Comparison of ENCODE assay signal across 14 cellular contexts in the genomic region with DNA sequence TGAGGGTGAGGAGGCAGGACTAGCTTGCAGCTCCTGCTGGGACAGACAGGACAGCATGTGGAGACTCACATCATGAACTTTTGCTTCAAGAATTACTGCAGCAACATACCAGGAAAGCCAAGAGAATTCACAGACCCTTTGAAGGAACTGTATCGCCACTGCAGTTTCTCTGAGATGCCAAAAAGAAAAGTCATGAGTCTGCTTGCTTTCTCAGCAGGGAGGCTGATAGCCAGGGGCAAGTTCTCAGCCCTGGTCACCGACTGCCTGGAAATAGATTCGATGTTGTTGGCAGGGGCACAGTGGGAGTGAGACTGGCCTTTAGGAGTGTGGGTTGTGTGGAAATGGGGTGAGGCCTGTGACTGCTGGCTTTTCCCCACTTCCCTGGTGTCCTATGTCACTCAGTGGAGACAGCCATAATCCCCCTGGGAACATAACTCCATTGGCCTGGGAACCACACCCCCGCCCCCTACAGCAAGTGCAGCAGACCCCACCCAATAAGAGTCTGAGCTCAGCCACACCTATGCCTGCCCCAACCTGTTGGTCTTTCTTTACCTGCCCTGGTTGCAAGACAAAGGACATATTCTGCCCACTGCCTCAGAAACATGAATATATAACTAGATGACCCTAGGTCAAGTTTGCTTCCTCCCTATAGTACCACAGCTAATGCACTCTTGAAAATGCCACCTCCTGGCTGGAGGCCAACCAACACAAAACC. TPM values are rescaled to one million over a fixed set of nuclear protein-coding genes. Genes with fewer than 3 reads are reported as not detected.
DNase-seq lines count a peak whose midpoint lies in the region; ATAC-seq and TF ChIP-seq lines count a peak whose summit lies in the region.
"Had no signal": no experiment of that assay in that cellular context is flagged by ENCODE, and none has a peak within 500 bp of the region (broad histone marks: within the 10 kb centered on the region; RNA-seq: fewer than 3 reads in every experiment).

No MANE protein-coding gene starts in this region.

- peaks cover 53% of the 10 kb centered on the region for H3K4me1 Mint-ChIP-seq in dendritic cell treated with granulocyte-macrophage colony-stimulating factor and Interleukin-4, amounts not matched to agents 40 ng/mL and 50 ng/mL, for 4 days (ENCODE audit: low read depth)

- 70% methylated on average over 4 of the region's 4 CpGs for WGBS in SK-N-SH (ENCODE audit: low lambda C conversion rate)
- 100% methylated on average over 2 to 4 of the region's 4 CpGs for WGBS in transverse colon (ENCODE audit: low coverage in 1 of 2), 2 donors

- peak overlapping the region; percentile 99 for H2AFZ ChIP-seq in SK-N-SH (ENCODE audit: low read depth)
- H2AFZ ChIP-seq in OCI-LY7 (ENCODE audit: low read length) = peak overlapping the region; percentile 0; the same call in 1 of the 2 replicates

- intact Hi-C loops in OCI-LY7 (cut with micrococcal nuclease; ENCODE audit: unreplicated experiment) = no loop called here
- intact Hi-C loops in dendritic cell treated with granulocyte-macrophage colony-stimulating factor and Interleukin-4, amounts not matched to agents 40 ng/mL and 50 ng/mL, for 4 days (cut with micrococcal nuclease) = loop anchor here (2.0 to 5.0 kb wide), 2 partner anchors 29 to 113 kb away; partner anchors contain the start of genes SAMD9L and VPS50
- intact Hi-C loops in transverse colon (cut with DNase I; ENCODE audit: low total_unique reads) = no loop called here

- H4K20me1 ChIP-seq in SK-N-SH (ENCODE audit: insufficient read depth) (no peaks in the 10 kb centered on the region), OCI-LY7 (ENCODE audit: insufficient read depth, low read length) (no peaks in the 10 kb centered on the region)

- TF ChIP-seq POLR2A in transverse colon (IDR thresholded peaks at IDR 0.05) = no peak

- TF ChIP-seq EP300 in SK-N-SH (IDR thresholded peaks at IDR 0.05; ENCODE audit: borderline replicate concordance in 1 of 2, low read depth in 1 of 2, low read length in 1 of 2) = no peak
- no peak for TF ChIP-seq EP300 in transverse colon (IDR thresholded peaks at IDR 0.05; ENCODE audit: low read depth)

- POLR2A ChIA-PET in SK-N-SH (lab: Yijun Ruan, JAX) (no interaction called here), OCI-LY7 (lab: Charles Lee) (interaction anchor here (1.0 to 1.5 kb wide), 2 partner anchors 13 to 28 kb away, joined by 3 read pairs; no protein-coding TSS in a partner anchor)

- in situ Hi-C loops in transverse colon (cut with MboI; ENCODE audit: low pct_ligation_motif_present in 1 of 4, low pct_unique_long_range_greater_than_20kb in 1 of 4, low sequenced_read_pairs in 3 of 4) = no loop called here

- no peaks in the 10 kb centered on the region for H3K36me3 ChIP-seq in SK-N-SH (replicated peaks in 1 of 2; ENCODE audit: control insufficient read depth in 1 of 2, insufficient read depth in 2 of 2, low read length in 1 of 2)
- H3K36me3 ChIP-seq in OCI-LY7 (ENCODE audit: insufficient read depth, low read length) = no peaks in the 10 kb centered on the region
- H3K36me3 ChIP-seq in transverse colon = peaks cover 0 to 1% (median 0%) of the 10 kb centered on the region in 4 donors
- H3K36me3 ChIP-seq: left lung had no signal

- no peak overlapping the region for H3K9ac ChIP-seq in SK-N-SH

- H3K27ac Mint-ChIP-seq in dendritic cell treated with granulocyte-macrophage colony-stimulating factor and Interleukin-4, amounts not matched to agents 40 ng/mL and 50 ng/mL, for 4 days = peak overlapping the region; percentile 49
- H3K27ac Mint-ChIP-seq: activated T-cell treated with anti-CD3 and anti-CD28 coated beads, Interleukin-2, amount 50 U/mL, for 24 hours had no signal

- no peaks in the 10 kb centered on the region for H3K27me3 Mint-ChIP-seq in dendritic cell treated with granulocyte-macrophage colony-stimulating factor and Interleukin-4, amounts not matched to agents 40 ng/mL and 50 ng/mL, for 4 days
- H3K27me3 Mint-ChIP-seq: activated T-cell treated with anti-CD3 and anti-CD28 coated beads, Interleukin-2, amount 50 U/mL, for 24 hours; stimulated activated naive CD8-positive, alpha-beta T cell treated with anti-CD3 and anti-CD28 coated beads, Interleukin-15, amount 100 ng/mL, for 72 hours had no signal

- H3K4me2 ChIP-seq in SK-N-SH (no peak overlapping the region), OCI-LY7 (ENCODE audit: low read length) (no peak overlapping the region)

- no peak for TF ChIP-seq CTCF in SK-N-SH (IDR thresholded peaks at IDR 0.05)
- TF ChIP-seq CTCF in OCI-LY7 (conservative IDR thresholded peaks at IDR 0.05; ENCODE audit: low read length) = no peak
- no peak for TF ChIP-seq CTCF in transverse colon (IDR thresholded peaks at IDR 0.05)

- CTCF ChIA-PET in SK-N-SH (lab: Yijun Ruan, JAX) (interaction anchor here (0.6 to 1.5 kb wide), 2 partner anchors 18 to 524 kb away, joined by 3 to 4 read pairs; no protein-coding TSS in a partner anchor), OCI-LY7 (lab: Charles Lee; ENCODE audit: unreplicated experiment) (no interaction called here)

- peaks cover 30% of the 10 kb centered on the region for H3K9me3 Mint-ChIP-seq in dendritic cell treated with granulocyte-macrophage colony-stimulating factor and Interleukin-4, amounts not matched to agents 40 ng/mL and 50 ng/mL, for 4 days

- H3F3A ChIP-seq in SK-N-SH (replicated peaks; ENCODE audit: insufficient read depth) = peaks cover 5% of the 10 kb centered on the region

- H3K4me3 ChIP-seq in SK-N-SH (ENCODE audit: low read depth in 2 of 2, low read length in 1 of 2) (no peak overlapping the region), OCI-LY7 (ENCODE audit: low read depth, low read length, poor library complexity, severe bottlenecking) (no peak overlapping the region), transverse colon (no peak overlapping the region)

- H3K9me3 ChIP-seq in SK-N-SH (no peaks in the 10 kb centered on the region), OCI-LY7 (ENCODE audit: low read length) (no peaks in the 10 kb centered on the region), transverse colon (peaks cover 0 to 3% of the 10 kb centered on the region in 2 donors)

- no peak overlapping the region for H3K4me3 Mint-ChIP-seq in dendritic cell treated with granulocyte-macrophage colony-stimulating factor and Interleukin-4, amounts not matched to agents 40 ng/mL and 50 ng/mL, for 4 days
- H3K4me3 Mint-ChIP-seq: activated T-cell treated with anti-CD3 and anti-CD28 coated beads, Interleukin-2, amount 50 U/mL, for 24 hours; stimulated activated naive CD8-positive, alpha-beta T cell treated with anti-CD3 and anti-CD28 coated beads, Interleukin-15, amount 100 ng/mL, for 72 hours had no signal

- H3K36me3 Mint-ChIP-seq in dendritic cell treated with granulocyte-macrophage colony-stimulating factor and Interleukin-4, amounts not matched to agents 40 ng/mL and 50 ng/mL, for 4 days (ENCODE audit: low read depth) = peaks cover 17% of the 10 kb centered on the region

- no peaks in the 10 kb centered on the region for H3K9me2 ChIP-seq in SK-N-SH
- no peaks in the 10 kb centered on the region for H3K9me2 ChIP-seq in OCI-LY7 (ENCODE audit: insufficient read depth, low read length)

- no peak for TF ChIP-seq RAD21 in SK-N-SH (IDR thresholded peaks at IDR 0.05; ENCODE audit: low read length)

- H3K27ac ChIP-seq in SK-N-SH (ENCODE audit: low read depth in 2 of 2, low read length in 1 of 2) = no peak overlapping the region
- H3K27ac ChIP-seq in OCI-LY7 (ENCODE audit: low read depth, low read length, poor library complexity, severe bottlenecking) = no peak overlapping the region
- H3K27ac ChIP-seq in transverse colon = no peak overlapping the region

- H3K4me1 ChIP-seq in SK-N-SH (ENCODE audit: control insufficient read depth in 1 of 2, insufficient read depth in 2 of 2, low read depth in 1 of 2, low read length in 1 of 2) = peaks cover 0 to 5% of the 10 kb centered on the region in 2 experiments; a peak in 2 of 4 replicates
- H3K4me1 ChIP-seq in OCI-LY7 (ENCODE audit: insufficient read depth, low read length, poor library complexity, severe bottlenecking) = peaks cover 20% of the 10 kb centered on the region
- H3K4me1 ChIP-seq in transverse colon = peaks cover 0 to 28% (median 13%) of the 10 kb centered on the region in 4 donors

- no TSS peak for BruUV-seq in OCI-LY7 (replicated peaks; lab: Mats Ljungman, UMichigan)

- H3K27me3 ChIP-seq in SK-N-SH (ENCODE audit: insufficient read depth) (no peaks in the 10 kb centered on the region), transverse colon (no peaks in the 10 kb centered on the region)
- H3K27me3 ChIP-seq: left lung had no signal

- DNase-seq in SK-N-SH = no peak
- no peak for DNase-seq in OCI-LY7 (ENCODE audit: low spot score)
- peak; percentile 27 for DNase-seq in renal cortical epithelial cell (ENCODE audit: low read depth)
- DNase-seq in NK-92 (lab: John Stamatoyannopoulos, UW; ENCODE audit: unreplicated experiment) = no peak
- DNase-seq in transverse colon = no peak
- DNase-seq: activated T-cell treated with anti-CD3 and anti-CD28 coated beads, Interleukin-2, amount 50 U/mL, for 24 hours; DMS79 treated with DMSO at 0.1 percent for 48 hours; left lung; NCI-H1105; stimulated activated CD4-positive, alpha-beta T cell treated with anti-CD3 and anti-CD28 coated beads, Interleukin-4, amount 100 ng/mL, for 24 hours; stimulated activated naive CD8-positive, alpha-beta T cell treated with anti-CD3 and anti-CD28 coated beads, Interleukin-15, amount 100 ng/mL, for 72 hours had no signal

- H3K79me2 ChIP-seq in SK-N-SH (ENCODE audit: insufficient read depth) (peaks cover 3% of the 10 kb centered on the region; the same call in 1 of the 2 replicates), OCI-LY7 (ENCODE audit: insufficient read depth, low read depth, low read length) (no peaks in the 10 kb centered on the region; the same call in 1 of the 2 replicates)

- ATAC-seq in SK-N-SH treated with all-trans-retinoic acid at 6 μM for 48 hours (no peak), GM18867 (IDR thresholded peaks at IDR 0.05; ENCODE audit: unreplicated experiment) (no peak)
- ATAC-seq: left lung; stimulated activated naive CD8-positive, alpha-beta T cell treated with anti-CD3 and anti-CD28 coated beads, Interleukin-15, amount 100 ng/mL, for 72 hours had no signal

RNA-seq across cellular contexts. Expression of gene SAMD9, which starts 1.6 kb away (rescaled TPM):
- polyA plus RNA-seq in SK-N-SH (2012; rRNA removed) = 0.95 and 1.3 TPM in 2 replicates
- 1.8 and 2.1 TPM in 2 replicates for polyA plus RNA-seq in SK-N-SH (2012; cell fraction: cytosol; rRNA removed)
- 0.46 and 1.1 TPM in 2 replicates for polyA plus RNA-seq in SK-N-SH (2012; cell fraction: nucleus; rRNA removed)
- 6.1 and 6.3 TPM in 2 replicates for total RNA-seq in OCI-LY7 (2014; rRNA removed; shearing (Covaris generic))
- total RNA-seq in OCI-LY7 (2022) = 7.6 and 8.7 TPM in 2 replicates
- 17.7 and 22.3 TPM in 2 replicates for total RNA-seq in renal cortical epithelial cell
- 10 to 100 TPM in 3 of 4 donors, 1 to 10 TPM in 1; 2.6 to 25.6 (median 14.3) TPM for total RNA-seq in transverse colon

RNA-seq across cellular contexts. Expression of gene SAMD9L, which starts 28.8 kb away (rescaled TPM):
- 1.8 and 2.2 TPM in 2 replicates for polyA plus RNA-seq in SK-N-SH (2012; rRNA removed)
- 2.3 and 2.6 TPM in 2 replicates for polyA plus RNA-seq in SK-N-SH (2012; cell fraction: cytosol; rRNA removed)
- 2.0 and 5.5 TPM in 2 replicates for polyA plus RNA-seq in SK-N-SH (2012; cell fraction: nucleus; rRNA removed)
- total RNA-seq in OCI-LY7 (2014; rRNA removed; shearing (Covaris generic)) = 6.6 and 10.8 TPM in 2 replicates
- total RNA-seq in OCI-LY7 (2022) (4.6 and 5.4 TPM in 2 replicates), renal cortical epithelial cell (15.6 and 17.7 TPM in 2 replicates), transverse colon (10 to 100 TPM in 3 of 4 donors, 1 to 10 TPM in 1; 7.2 to 28.8 (median 16.4) TPM)
